In genomic region chr9:120579750-120580590, GRCh38 we compare ENCODE assay signal across 1 cellular context.
A peak's percentile ranks its signal among the peaks of the same experiment; 100 is the strongest.
TF ChIP-seq lines count a peak whose summit lies in the region.

CDK5RAP2 (minus strand) TSS chr9:120580167; CDS start chr9:120579978, 189 bp downstream.

TF ChIP-seq in HepG2, 621 proteins besides CTCF, POLR2A, EP300 and RAD21 (continued from another document and continues in another):
- TF ChIP-seq, protein P1, sequence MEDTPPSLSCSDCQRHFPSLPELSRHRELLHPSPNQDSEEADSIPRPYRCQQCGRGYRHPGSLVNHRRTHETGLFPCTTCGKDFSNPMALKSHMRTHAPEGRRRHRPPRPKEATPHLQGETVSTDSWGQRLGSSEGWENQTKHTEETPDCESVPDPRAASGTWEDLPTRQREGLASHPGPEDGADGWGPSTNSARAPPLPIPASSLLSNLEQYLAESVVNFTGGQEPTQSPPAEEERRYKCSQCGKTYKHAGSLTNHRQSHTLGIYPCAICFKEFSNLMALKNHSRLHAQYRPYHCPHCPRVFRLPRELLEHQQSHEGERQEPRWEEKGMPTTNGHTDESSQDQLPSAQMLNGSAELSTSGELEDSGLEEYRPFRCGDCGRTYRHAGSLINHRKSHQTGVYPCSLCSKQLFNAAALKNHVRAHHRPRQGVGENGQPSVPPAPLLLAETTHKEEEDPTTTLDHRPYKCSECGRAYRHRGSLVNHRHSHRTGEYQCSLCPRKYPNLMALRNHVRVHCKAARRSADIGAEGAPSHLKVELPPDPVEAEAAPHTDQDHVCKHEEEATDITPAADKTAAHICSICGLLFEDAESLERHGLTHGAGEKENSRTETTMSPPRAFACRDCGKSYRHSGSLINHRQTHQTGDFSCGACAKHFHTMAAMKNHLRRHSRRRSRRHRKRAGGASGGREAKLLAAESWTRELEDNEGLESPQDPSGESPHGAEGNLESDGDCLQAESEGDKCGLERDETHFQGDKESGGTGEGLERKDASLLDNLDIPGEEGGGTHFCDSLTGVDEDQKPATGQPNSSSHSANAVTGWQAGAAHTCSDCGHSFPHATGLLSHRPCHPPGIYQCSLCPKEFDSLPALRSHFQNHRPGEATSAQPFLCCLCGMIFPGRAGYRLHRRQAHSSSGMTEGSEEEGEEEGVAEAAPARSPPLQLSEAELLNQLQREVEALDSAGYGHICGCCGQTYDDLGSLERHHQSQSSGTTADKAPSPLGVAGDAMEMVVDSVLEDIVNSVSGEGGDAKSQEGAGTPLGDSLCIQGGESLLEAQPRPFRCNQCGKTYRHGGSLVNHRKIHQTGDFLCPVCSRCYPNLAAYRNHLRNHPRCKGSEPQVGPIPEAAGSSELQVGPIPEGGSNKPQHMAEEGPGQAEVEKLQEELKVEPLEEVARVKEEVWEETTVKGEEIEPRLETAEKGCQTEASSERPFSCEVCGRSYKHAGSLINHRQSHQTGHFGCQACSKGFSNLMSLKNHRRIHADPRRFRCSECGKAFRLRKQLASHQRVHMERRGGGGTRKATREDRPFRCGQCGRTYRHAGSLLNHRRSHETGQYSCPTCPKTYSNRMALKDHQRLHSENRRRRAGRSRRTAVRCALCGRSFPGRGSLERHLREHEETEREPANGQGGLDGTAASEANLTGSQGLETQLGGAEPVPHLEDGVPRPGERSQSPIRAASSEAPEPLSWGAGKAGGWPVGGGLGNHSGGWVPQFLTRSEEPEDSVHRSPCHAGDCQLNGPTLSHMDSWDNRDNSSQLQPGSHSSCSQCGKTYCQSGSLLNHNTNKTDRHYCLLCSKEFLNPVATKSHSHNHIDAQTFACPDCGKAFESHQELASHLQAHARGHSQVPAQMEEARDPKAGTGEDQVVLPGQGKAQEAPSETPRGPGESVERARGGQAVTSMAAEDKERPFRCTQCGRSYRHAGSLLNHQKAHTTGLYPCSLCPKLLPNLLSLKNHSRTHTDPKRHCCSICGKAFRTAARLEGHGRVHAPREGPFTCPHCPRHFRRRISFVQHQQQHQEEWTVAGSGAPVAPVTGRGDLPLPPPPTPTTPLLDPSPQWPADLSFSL (CRISPR knock-in tag; IDR thresholded peaks at IDR 0.05) = peak; percentile 40; the same call in 1 of the 2 replicates
- TF ChIP-seq MAFF (IDR thresholded peaks at IDR 0.05; ENCODE audit: low read depth, low read length) = 0 out of 2 replicates have a peak, but pooled peaks have one; percentile 6
- no peak for TF ChIP-seq ZNF382 (CRISPR knock-in tag; IDR thresholded peaks at IDR 0.05; ENCODE audit: borderline replicate concordance)
- TF ChIP-seq HMGA1 (CRISPR knock-in tag; conservative IDR thresholded peaks at IDR 0.05) = no peak
- peak; percentile 82 for TF ChIP-seq HNRNPLL (IDR thresholded peaks at IDR 0.05; ENCODE audit: low read depth, low read length, poor library complexity, severe bottlenecking)
- TF ChIP-seq ZHX1 (CRISPR knock-in tag; IDR thresholded peaks at IDR 0.05; ENCODE audit: low read depth) = peak; percentile 92; the same call in 1 of the 2 replicates
- TF ChIP-seq ZNF24 (IDR thresholded peaks at IDR 0.05) = 0 out of 2 replicates have a peak, but pooled peaks have one; percentile 10
- TF ChIP-seq YY1 (IDR thresholded peaks at IDR 0.05; ENCODE audit: insufficient read depth, insufficient replicate concordance, low read depth, low read length) = peak; percentile 100
- peak; percentile 65; the same call in 1 of the 2 replicates for TF ChIP-seq ZBTB3 (CRISPR knock-in tag; IDR thresholded peaks at IDR 0.05; ENCODE audit: borderline replicate concordance, low read depth)
- TF ChIP-seq NFYB (CRISPR knock-in tag; IDR thresholded peaks at IDR 0.05) = peak; percentile 32; the same call in 1 of the 2 replicates
- peak; percentile 67; the same call in 1 of the 2 replicates for TF ChIP-seq HNRNPL (IDR thresholded peaks at IDR 0.05; ENCODE audit: low read depth, low read length)
- TF ChIP-seq SPEN (CRISPR knock-in tag; IDR thresholded peaks at IDR 0.05; ENCODE audit: low read depth) = peak; percentile 73
- TF ChIP-seq ZNF83 (CRISPR knock-in tag; IDR thresholded peaks at IDR 0.05; ENCODE audit: borderline replicate concordance) = no peak
- peak; percentile 32; the same call in 1 of the 2 replicates for TF ChIP-seq ZBTB2 (CRISPR knock-in tag; IDR thresholded peaks at IDR 0.05; ENCODE audit: low read depth)
- peak; percentile 50; the same call in 1 of the 2 replicates for TF ChIP-seq ZNF614 (CRISPR knock-in tag; IDR thresholded peaks at IDR 0.05; ENCODE audit: borderline replicate concordance)
- no peak for TF ChIP-seq ZNF550 (CRISPR knock-in tag; IDR thresholded peaks at IDR 0.05; ENCODE audit: borderline replicate concordance)
- TF ChIP-seq ATF4 (CRISPR knock-in tag; IDR thresholded peaks at IDR 0.05) = peak in 1 of 2 experiments; percentile 58; a peak in 1 of 4 replicates
- no peak for TF ChIP-seq SOX13 (IDR thresholded peaks at IDR 0.05)
- peak in 1 of 2 experiments; percentile 5; a peak in 1 of 4 replicates for TF ChIP-seq SOX13 (CRISPR knock-in tag; conservative IDR thresholded peaks at IDR 0.05 in 1 of 2, IDR thresholded peaks at IDR 0.05 in 1 of 2)
- TF ChIP-seq ZNF224 (CRISPR knock-in tag; IDR thresholded peaks at IDR 0.05) = 0 out of 2 replicates have a peak, but pooled peaks have one; percentile 6
- peak; percentile 46; the same call in 1 of the 2 replicates for TF ChIP-seq RFXAP (CRISPR knock-in tag; IDR thresholded peaks at IDR 0.05; ENCODE audit: borderline replicate concordance)
- 0 out of 2 replicates have a peak, but pooled peaks have one; percentile 63 for TF ChIP-seq TOE1 (CRISPR knock-in tag; IDR thresholded peaks at IDR 0.05)
- TF ChIP-seq TARDBP (CRISPR knock-in tag; IDR thresholded peaks at IDR 0.05) = peak; percentile 66; the same call in 1 of the 2 replicates
- peak; percentile 57 for TF ChIP-seq TBX2 (CRISPR knock-in tag; IDR thresholded peaks at IDR 0.05; ENCODE audit: borderline replicate concordance)
- TF ChIP-seq SMAD3 (CRISPR knock-in tag; IDR thresholded peaks at IDR 0.05) = peak; percentile 49; the same call in 1 of the 2 replicates
- TF ChIP-seq ZNF143 (CRISPR knock-in tag; IDR thresholded peaks at IDR 0.05) = peak; percentile 31; the same call in 1 of the 2 replicates
- no peak for TF ChIP-seq HNRNPH1 (optimal IDR thresholded peaks at IDR 0.05; ENCODE audit: low read depth, low read length)
- peak; percentile 89 for TF ChIP-seq KAT8 (CRISPR knock-in tag; IDR thresholded peaks at IDR 0.05)
- TF ChIP-seq IRX3 (CRISPR knock-in tag; IDR thresholded peaks at IDR 0.05; ENCODE audit: borderline replicate concordance, low read depth) = 0 out of 2 replicates have a peak, but pooled peaks have one; percentile 66
- peak; percentile 65; the same call in 1 of the 2 replicates for TF ChIP-seq YEATS2 (CRISPR knock-in tag; IDR thresholded peaks at IDR 0.05; ENCODE audit: borderline replicate concordance)
- TF ChIP-seq ZNF124 (CRISPR knock-in tag; IDR thresholded peaks at IDR 0.05) = peak; percentile 31; the same call in 1 of the 2 replicates
- TF ChIP-seq RNF2 (conservative IDR thresholded peaks at IDR 0.05; ENCODE audit: low read depth) = peak; percentile 71; the same call in 1 of the 2 replicates
- peak; percentile 83 for TF ChIP-seq ELF1 (CRISPR knock-in tag; IDR thresholded peaks at IDR 0.05)
- TF ChIP-seq ZNF615 (CRISPR knock-in tag; IDR thresholded peaks at IDR 0.05; ENCODE audit: borderline replicate concordance) = 0 out of 2 replicates have a peak, but pooled peaks have one; percentile 52
- TF ChIP-seq ETV5 (CRISPR knock-in tag; IDR thresholded peaks at IDR 0.05; ENCODE audit: borderline replicate concordance) = peak; percentile 52; the same call in 1 of the 2 replicates
- TF ChIP-seq HNF4G (IDR thresholded peaks at IDR 0.05; ENCODE audit: borderline replicate concordance, low read depth, low read length) = 0 out of 2 replicates have a peak, but pooled peaks have one; percentile 19
- no peak for TF ChIP-seq HNF4G (CRISPR knock-in tag; IDR thresholded peaks at IDR 0.05; ENCODE audit: borderline replicate concordance, low read depth)
- TF ChIP-seq, protein P2, sequence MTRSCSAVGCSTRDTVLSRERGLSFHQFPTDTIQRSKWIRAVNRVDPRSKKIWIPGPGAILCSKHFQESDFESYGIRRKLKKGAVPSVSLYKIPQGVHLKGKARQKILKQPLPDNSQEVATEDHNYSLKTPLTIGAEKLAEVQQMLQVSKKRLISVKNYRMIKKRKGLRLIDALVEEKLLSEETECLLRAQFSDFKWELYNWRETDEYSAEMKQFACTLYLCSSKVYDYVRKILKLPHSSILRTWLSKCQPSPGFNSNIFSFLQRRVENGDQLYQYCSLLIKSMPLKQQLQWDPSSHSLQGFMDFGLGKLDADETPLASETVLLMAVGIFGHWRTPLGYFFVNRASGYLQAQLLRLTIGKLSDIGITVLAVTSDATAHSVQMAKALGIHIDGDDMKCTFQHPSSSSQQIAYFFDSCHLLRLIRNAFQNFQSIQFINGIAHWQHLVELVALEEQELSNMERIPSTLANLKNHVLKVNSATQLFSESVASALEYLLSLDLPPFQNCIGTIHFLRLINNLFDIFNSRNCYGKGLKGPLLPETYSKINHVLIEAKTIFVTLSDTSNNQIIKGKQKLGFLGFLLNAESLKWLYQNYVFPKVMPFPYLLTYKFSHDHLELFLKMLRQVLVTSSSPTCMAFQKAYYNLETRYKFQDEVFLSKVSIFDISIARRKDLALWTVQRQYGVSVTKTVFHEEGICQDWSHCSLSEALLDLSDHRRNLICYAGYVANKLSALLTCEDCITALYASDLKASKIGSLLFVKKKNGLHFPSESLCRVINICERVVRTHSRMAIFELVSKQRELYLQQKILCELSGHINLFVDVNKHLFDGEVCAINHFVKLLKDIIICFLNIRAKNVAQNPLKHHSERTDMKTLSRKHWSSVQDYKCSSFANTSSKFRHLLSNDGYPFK (CRISPR knock-in tag; IDR thresholded peaks at IDR 0.05; ENCODE audit: borderline replicate concordance) = peak; percentile 88; the same call in 1 of the 2 replicates
- TF ChIP-seq, protein P3, sequence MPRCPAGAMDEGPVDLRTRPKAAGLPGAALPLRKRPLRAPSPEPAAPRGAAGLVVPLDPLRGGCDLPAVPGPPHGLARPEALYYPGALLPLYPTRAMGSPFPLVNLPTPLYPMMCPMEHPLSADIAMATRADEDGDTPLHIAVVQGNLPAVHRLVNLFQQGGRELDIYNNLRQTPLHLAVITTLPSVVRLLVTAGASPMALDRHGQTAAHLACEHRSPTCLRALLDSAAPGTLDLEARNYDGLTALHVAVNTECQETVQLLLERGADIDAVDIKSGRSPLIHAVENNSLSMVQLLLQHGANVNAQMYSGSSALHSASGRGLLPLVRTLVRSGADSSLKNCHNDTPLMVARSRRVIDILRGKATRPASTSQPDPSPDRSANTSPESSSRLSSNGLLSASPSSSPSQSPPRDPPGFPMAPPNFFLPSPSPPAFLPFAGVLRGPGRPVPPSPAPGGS (CRISPR knock-in tag; IDR thresholded peaks at IDR 0.05) = 0 out of 2 replicates have a peak, but pooled peaks have one; percentile 32
- TF ChIP-seq IRF2 (CRISPR knock-in tag; IDR thresholded peaks at IDR 0.05) = peak; percentile 78
